26 cellular contexts compared by ENCODE assay signal in genomic region chr5:124460000-124460399, GRCh38.
"Had no signal": no experiment of that assay in that cellular context is flagged by ENCODE, and none has a peak within 500 bp of the region (broad histone marks: within the 10 kb centered on the region; RNA-seq: fewer than 3 reads in every experiment).

No MANE protein-coding gene starts in this region.

- H3K4me3 ChIP-seq: breast epithelium, esophagus squamous epithelium, hepatocyte, suprapubic skin, tibial nerve had no signal

- H3K27me3 ChIP-seq: breast epithelium, esophagus squamous epithelium, hepatocyte, neutrophil, suprapubic skin, tibial nerve had no signal

- H3K79me2 ChIP-seq: hepatocyte had no signal

- H3K9me3 Mint-ChIP-seq: activated naive CD4-positive, alpha-beta T cell treated with anti-CD3 and anti-CD28 coated beads, Interleukin-2, amount 50 U/mL, for 24 hours; activated T-helper 2 cell treated with anti-CD3 and anti-CD28 coated beads, Interferon-gamma antibody, Interleukin-2, Interleukin-4, amounts not matched to agents 10 μg/mL and 5 μg/mL and 100 μg/mL, durations not matched to agents 14 hours and 24 hours and 36 hours; natural killer cell had no signal

- H3K4me1 Mint-ChIP-seq: activated CD8-positive, alpha-beta memory T cell treated with anti-CD3 and anti-CD28 coated beads, Interleukin-2, amount 10 ng/mL, durations not matched to agents 7 days and 5 days; activated naive CD4-positive, alpha-beta T cell treated with anti-CD3 and anti-CD28 coated beads, Interleukin-2, amount 50 U/mL, for 24 hours had no signal

- DNase-seq: activated B cell treated with CpG ODN at 0.5 μM for 24 hours; activated CD4-positive, alpha-beta T cell treated with anti-CD3 and anti-CD28 coated beads, Interleukin-2, amount 50 U/mL, for 1 hour; activated CD8-positive, alpha-beta memory T cell treated with anti-CD3 and anti-CD28 coated beads, Interleukin-2, amount 10 ng/mL, durations not matched to agents 7 days and 5 days; activated CD8-positive, alpha-beta T cell treated with anti-CD3 and anti-CD28 coated beads, Interleukin-2, amount 10 ng/mL, durations not matched to agents 7 days and 5 days; activated naive CD8-positive, alpha-beta T cell treated with anti-CD3 and anti-CD28 coated beads, Interleukin-2, amount 50 U/mL, for 24 hours; activated T-cell treated with anti-CD3 and anti-CD28 coated beads, Interleukin-2, amount 50 U/mL, for 48 hours; amygdala; dermis blood vessel endothelial cell; effector CD4-positive, alpha-beta T cell; esophagus squamous epithelium; islet precursor cell; mammary epithelial cell; natural killer cell; stimulated activated CD4-positive, alpha-beta T cell treated with anti-CD3 and anti-CD28 coated beads, Interleukin-15, amount 100 ng/mL, for 24 hours; stimulated activated CD4-positive, alpha-beta T cell treated with anti-CD3 and anti-CD28 coated beads, Interleukin-2, amount 100 ng/mL, for 24 hours; stimulated activated naive CD4-positive, alpha-beta T cell; T-helper 2 cell had no signal

- H3K4me3 Mint-ChIP-seq: activated B cell treated with CpG ODN at 0.5 μM for 24 hours; activated CD8-positive, alpha-beta memory T cell treated with anti-CD3 and anti-CD28 coated beads, Interleukin-2, amount 10 ng/mL, durations not matched to agents 7 days and 5 days; activated CD8-positive, alpha-beta T cell treated with anti-CD3 and anti-CD28 coated beads, Interleukin-2, amount 10 ng/mL, durations not matched to agents 7 days and 5 days; activated naive CD4-positive, alpha-beta T cell treated with anti-CD3 and anti-CD28 coated beads, Interleukin-2, amount 50 U/mL, for 24 hours; activated naive CD8-positive, alpha-beta T cell treated with anti-CD3 and anti-CD28 coated beads, Interleukin-2, amount 50 U/mL, for 24 hours; natural killer cell had no signal

- H3K27me3 Mint-ChIP-seq: activated B cell treated with CpG ODN at 0.5 μM for 24 hours; activated CD8-positive, alpha-beta memory T cell treated with anti-CD3 and anti-CD28 coated beads, Interleukin-2, amount 10 ng/mL, durations not matched to agents 7 days and 5 days; activated naive CD4-positive, alpha-beta T cell treated with anti-CD3 and anti-CD28 coated beads, Interleukin-2, amount 50 U/mL, for 24 hours; activated naive CD8-positive, alpha-beta T cell treated with anti-CD3 and anti-CD28 coated beads, Interleukin-2, amount 50 U/mL, for 24 hours; progenitor cell of endocrine pancreas had no signal

- H3K36me3 Mint-ChIP-seq: activated CD8-positive, alpha-beta memory T cell treated with anti-CD3 and anti-CD28 coated beads, Interleukin-2, amount 10 ng/mL, durations not matched to agents 7 days and 5 days; activated naive CD4-positive, alpha-beta T cell treated with anti-CD3 and anti-CD28 coated beads, Interleukin-2, amount 50 U/mL, for 24 hours; natural killer cell had no signal

- H3K27ac ChIP-seq: breast epithelium, epithelial cell of prostate, esophagus squamous epithelium, hepatocyte, neutrophil, suprapubic skin, tibial nerve had no signal

- H3K9me3 ChIP-seq: breast epithelium, esophagus squamous epithelium, neutrophil, suprapubic skin had no signal

- H3K4me1 ChIP-seq: breast epithelium had no signal

- H3K27ac Mint-ChIP-seq: activated B cell treated with CpG ODN at 0.5 μM for 24 hours; activated CD8-positive, alpha-beta memory T cell treated with anti-CD3 and anti-CD28 coated beads, Interleukin-2, amount 10 ng/mL, durations not matched to agents 7 days and 5 days; activated CD8-positive, alpha-beta T cell treated with anti-CD3 and anti-CD28 coated beads, Interleukin-2, amount 10 ng/mL, durations not matched to agents 7 days and 5 days; activated naive CD4-positive, alpha-beta T cell treated with anti-CD3 and anti-CD28 coated beads, Interleukin-2, amount 50 U/mL, for 24 hours; activated naive CD8-positive, alpha-beta T cell treated with anti-CD3 and anti-CD28 coated beads, Interleukin-2, amount 50 U/mL, for 24 hours; activated T-helper 2 cell treated with anti-CD3 and anti-CD28 coated beads, Interferon-gamma antibody, Interleukin-2, Interleukin-4, amounts not matched to agents 10 μg/mL and 5 μg/mL and 100 μg/mL, durations not matched to agents 14 hours and 24 hours and 36 hours; natural killer cell; progenitor cell of endocrine pancreas had no signal

- ATAC-seq: activated CD8-positive, alpha-beta memory T cell treated with anti-CD3 and anti-CD28 coated beads, Interleukin-2, amount 10 ng/mL, durations not matched to agents 7 days and 5 days; activated CD8-positive, alpha-beta T cell treated with anti-CD3 and anti-CD28 coated beads, Interleukin-2, amount 10 ng/mL, durations not matched to agents 7 days and 5 days; activated naive CD8-positive, alpha-beta T cell treated with anti-CD3 and anti-CD28 coated beads, Interleukin-2, amount 50 U/mL, for 24 hours; natural killer cell had no signal

- H3K36me3 ChIP-seq: breast epithelium, esophagus squamous epithelium, neutrophil, suprapubic skin, tibial nerve had no signal

- H3K4me2 ChIP-seq: hepatocyte had no signal

- H2AFZ ChIP-seq: hepatocyte had no signal
